ENCODE assay signal across 13 cellular contexts in the genomic region with DNA sequence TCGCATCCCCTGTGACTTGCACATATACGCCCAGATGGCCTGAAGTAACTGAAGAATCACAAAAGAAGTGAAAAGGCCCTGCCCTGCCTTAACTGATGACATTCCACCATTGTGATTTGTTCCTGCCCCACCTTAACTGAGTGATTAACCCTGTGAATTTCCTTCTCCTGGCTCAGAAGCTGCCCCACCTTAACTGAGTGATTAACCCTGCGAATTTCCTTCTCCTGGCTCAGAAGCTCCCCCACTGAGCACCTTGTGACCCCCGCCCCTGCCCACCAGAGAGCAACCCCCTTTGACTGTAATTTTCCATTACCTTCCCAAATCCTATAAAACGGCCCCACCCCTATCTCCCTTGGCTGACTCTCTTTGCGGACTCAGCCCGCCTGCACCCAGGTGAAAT. TPM values are rescaled to one million over a fixed set of nuclear protein-coding genes. Genes with fewer than 3 reads are reported as not detected.
A peak's percentile ranks its signal among the peaks of the same experiment; 100 is the strongest.
DNase-seq lines count a peak whose midpoint lies in the region; FAIRE-seq and TF ChIP-seq lines count a peak whose summit lies in the region.
"Not testable (repeated sequence)": the region's sequence is repeated elsewhere in the genome, so short reads cannot be mapped to it uniquely, and the experiment has no call there.
"Had no signal": no experiment of that assay in that cellular context is flagged by ENCODE, and none has a peak within 500 bp of the region (broad histone marks: within the 10 kb centered on the region; RNA-seq: fewer than 3 reads in every experiment).

No MANE protein-coding gene starts in this region.

- H3K56ac ChIP-seq in mesendoderm (ENCODE audit: low read length) = not testable (repeated sequence)

- not testable (repeated sequence) for H3K79me2 ChIP-seq in mesendoderm (ENCODE audit: control insufficient read depth, insufficient read depth, low read length)

- H3K36me3 Mint-ChIP-seq in Calu3 (ENCODE audit: insufficient read depth, unreplicated experiment); type B pancreatic cell: not testable (repeated sequence)

- H3K4me1 ChIP-seq in HUES6 (ENCODE audit: control insufficient read depth, insufficient read depth, low read length) (peaks cover 35% of the 10 kb centered on the region), iPS-15b (ENCODE audit: control insufficient read depth, insufficient read depth, low read length) (peaks cover 23% of the 10 kb centered on the region)
- not testable (repeated sequence) for H3K4me1 ChIP-seq in esophagus (ENCODE audit: control insufficient read depth in 2 of 2, insufficient read depth in 2 of 2, low read length in 1 of 2); mesendoderm (ENCODE audit: control insufficient read depth, low read depth, low read length)

- WGBS in esophagus, 2 donors = 67 to 75% methylated on average over 4 to 5 of the region's 7 CpGs
- no CpG with 5 or more reads among the region's 7 CpGs for WGBS in mesendoderm (ENCODE audit: extremely low coverage, insufficient coverage, low lambda C conversion rate)

- DNase-seq in Calu3 (peak; percentile 9), bronchial epithelial cell (ENCODE audit: low read depth) (peak; percentile 46), mesendoderm (peak; percentile 57)
- DNase-seq in RWPE1 (ENCODE audit: low spot score); type B pancreatic cell (ENCODE audit: extremely low spot score, unreplicated experiment): not testable (repeated sequence)

- H3K27ac ChIP-seq in HUES6 (ENCODE audit: low read depth, low read length) (peak overlapping the region; percentile 81; the same call in 1 of the 2 replicates), RWPE1 (peak overlapping the region; percentile 68), esophagus (ENCODE audit: low read depth in 2 of 2, low read length in 1 of 2) (peak overlapping the region; percentile 54 to 67)
- H3K27ac ChIP-seq in mesendoderm (ENCODE audit: low read depth, low read length) = not testable (repeated sequence)

- H3K4me3 ChIP-seq in HUES6 (ENCODE audit: low read depth, low read length) (peak overlapping the region; percentile 52; the same call in 1 of the 2 replicates), iPS-15b (ENCODE audit: low read depth, low read length) (peak overlapping the region; percentile 10)
- H3K4me3 ChIP-seq in bronchial epithelial cell (ENCODE audit: low read depth, low read length); esophagus (ENCODE audit: low read depth in 1 of 2, low read length in 2 of 2); mesendoderm (ENCODE audit: low read length): not testable (repeated sequence)

- not testable (repeated sequence) for FAIRE-seq in bronchial epithelial cell (lab: Jason Lieb, UNC)

- H2BK120ac ChIP-seq in mesendoderm (ENCODE audit: low read depth, low read length) = not testable (repeated sequence)

- H3K4me3 Mint-ChIP-seq in Calu3 (ENCODE audit: low read depth, unreplicated experiment) (peak overlapping the region; percentile 20), type B pancreatic cell (peak overlapping the region; percentile 56)

- H2BK5ac ChIP-seq in mesendoderm (ENCODE audit: low read length) = not testable (repeated sequence)

- H3K4ac ChIP-seq in mesendoderm (ENCODE audit: low read depth, low read length) = not testable (repeated sequence)

- H3K4me1 Mint-ChIP-seq in Calu3 (ENCODE audit: low read depth, unreplicated experiment) = peaks cover 14% of the 10 kb centered on the region
- H3K4me1 Mint-ChIP-seq in type B pancreatic cell (ENCODE audit: unreplicated experiment) = not testable (repeated sequence)

- H2AK5ac ChIP-seq in mesendoderm (ENCODE audit: low read length) = not testable (repeated sequence)

- CTCF ChIA-PET in Calu3 (lab: Charles Lee); RWPE1 (lab: Yijun Ruan, JAX): not testable (repeated sequence)

- H4K5ac ChIP-seq in mesendoderm (ENCODE audit: low read length) = not testable (repeated sequence)

- H2BK15ac ChIP-seq in mesendoderm (replicated peaks; ENCODE audit: low read depth) = not testable (repeated sequence)

- intact Hi-C loops in Calu3 (cut with micrococcal nuclease; ENCODE audit: unreplicated experiment) = not testable (repeated sequence)

- not testable (repeated sequence) for H4K8ac ChIP-seq in mesendoderm (ENCODE audit: low read depth, low read length)

- not testable (repeated sequence) for TF ChIP-seq CTCF in Calu3 (IDR thresholded peaks at IDR 0.05; ENCODE audit: unreplicated experiment); RWPE1 (conservative IDR thresholded peaks at IDR 0.05; ENCODE audit: low read depth); bronchial epithelial cell (IDR thresholded peaks at IDR 0.05; ENCODE audit: insufficient read depth, low read length, severe bottlenecking); type B pancreatic cell (conservative IDR thresholded peaks at IDR 0.05)

- H3K9me3 Mint-ChIP-seq in Calu3 (ENCODE audit: low read depth, unreplicated experiment); type B pancreatic cell: not testable (repeated sequence)

- not testable (repeated sequence) for H3K27me3 Mint-ChIP-seq in Calu3 (ENCODE audit: unreplicated experiment); type B pancreatic cell

- H3K79me1 ChIP-seq in mesendoderm (ENCODE audit: low read length) = not testable (repeated sequence)

- not testable (repeated sequence) for H3K18ac ChIP-seq in mesendoderm (ENCODE audit: low read length)

- not testable (repeated sequence) for H3K4me2 ChIP-seq in mesendoderm (ENCODE audit: low read length)

- H3K9ac ChIP-seq in HUES6 (ENCODE audit: low read length) (peak overlapping the region; percentile 81), iPS-15b (ENCODE audit: low read depth, low read length) (peak overlapping the region; percentile 66)
- not testable (repeated sequence) for H3K9ac ChIP-seq in mesendoderm (ENCODE audit: low read length)

- H3K27ac Mint-ChIP-seq in Calu3 (ENCODE audit: unreplicated experiment) (peak overlapping the region; percentile 23), type B pancreatic cell (peak overlapping the region; percentile 97)

- H3K9me3 ChIP-seq in HUES6 (ENCODE audit: control insufficient read depth, insufficient read depth, low read depth, low read length); esophagus (ENCODE audit: control insufficient read depth in 2 of 2, insufficient read depth in 1 of 2, low read depth in 1 of 2, low read length in 1 of 2); iPS-15b (ENCODE audit: control insufficient read depth, insufficient read depth, low read length): not testable (repeated sequence)

- BruUV-seq in Calu3 (replicated peaks; lab: Mats Ljungman, UMichigan) = not testable (repeated sequence)

- not testable (repeated sequence) for H3K23ac ChIP-seq in mesendoderm (ENCODE audit: low read length)

- not testable (repeated sequence) for H3K27me3 ChIP-seq in HUES6 (ENCODE audit: control insufficient read depth, insufficient read depth, low read length); bronchial epithelial cell (ENCODE audit: control insufficient read depth, insufficient read depth, low read length); esophagus (ENCODE audit: control insufficient read depth in 1 of 2, insufficient read depth in 2 of 2, low read length in 2 of 2); iPS-15b (ENCODE audit: control insufficient read depth, insufficient read depth, low read length); mesendoderm (ENCODE audit: insufficient read depth, low read length, poor library complexity)

- peaks cover 11% of the 10 kb centered on the region; the same call in 1 of the 2 replicates for H3K36me3 ChIP-seq in HUES6 (ENCODE audit: control insufficient read depth, insufficient read depth, low read length)
- H3K36me3 ChIP-seq in bronchial epithelial cell (ENCODE audit: control insufficient read depth, insufficient read depth, low read length); esophagus (ENCODE audit: control insufficient read depth in 2 of 2, insufficient read depth in 2 of 2, low read length in 1 of 2); iPS-15b (ENCODE audit: control insufficient read depth, insufficient read depth, low read length); mesendoderm (ENCODE audit: control insufficient read depth, insufficient read depth, low read length): not testable (repeated sequence)

- POLR2A ChIA-PET in RWPE1 (lab: Yijun Ruan, JAX; ENCODE audit: low non-redundant PET) = not testable (repeated sequence)

RNA-seq across cellular contexts. Expression of gene ABHD12B, which starts 24.6 kb away (rescaled TPM):
- total RNA-seq in Calu3 (2022) = not detected in 2 replicates
- not detected in 2 replicates for total RNA-seq in bronchial epithelial cell
- under 1 TPM; 0.36 to 0.45 TPM for polyA plus RNA-seq in esophagus
- polyA plus RNA-seq in mesendoderm (2013, experiment 1 of 2) = 16.4 TPM
- polyA plus RNA-seq in mesendoderm (2013, experiment 2 of 2) = 14.7 TPM
- 0.17 and 0.55 TPM in 2 replicates for total RNA-seq in type B pancreatic cell (ENCODE audit: low replicate concordance)
- total RNA-seq: Caco-2; CD4-positive, alpha-beta T cell; Daoy had no signal
- polyA plus RNA-seq: A549, BJ had no signal

RNA-seq across cellular contexts. Expression of gene PYGL, which starts 47.9 kb away (rescaled TPM):
- total RNA-seq in Calu3 (2022) (39.5 and 41.2 TPM in 2 replicates), bronchial epithelial cell (71.1 and 94.2 TPM in 2 replicates), type B pancreatic cell (ENCODE audit: low replicate concordance) (27.3 and 38.8 TPM in 2 replicates)
- polyA plus RNA-seq in esophagus = 10 to 100 TPM; 35.5 to 69.0 TPM
- 34.0 TPM for polyA plus RNA-seq in mesendoderm (2013, experiment 1 of 2)
- 34.9 TPM for polyA plus RNA-seq in mesendoderm (2013, experiment 2 of 2)
